1 cellular context compared by ENCODE assay signal in the genomic region with DNA sequence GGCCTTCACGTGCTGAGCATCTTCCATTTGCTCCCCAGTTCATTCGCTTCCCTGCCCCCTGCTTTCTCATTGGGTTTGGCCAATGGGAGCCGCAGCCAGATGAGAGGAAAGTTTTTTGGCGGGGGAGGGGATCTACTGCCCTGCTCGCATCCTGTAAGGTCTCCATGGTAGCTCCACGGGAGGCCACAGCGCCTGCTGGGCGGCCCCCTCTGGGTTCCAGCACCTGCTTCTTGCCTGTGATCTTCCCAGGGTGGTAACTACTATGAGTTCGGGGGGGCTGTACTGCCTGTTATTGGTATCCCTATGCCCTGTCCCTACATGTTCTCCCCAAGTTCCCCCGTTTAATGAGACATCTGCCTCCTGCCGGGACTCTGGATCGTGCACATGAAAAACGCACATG.
TF ChIP-seq lines count a peak whose summit lies in the region.

No MANE protein-coding gene starts in this region.

TF ChIP-seq in GM23338, 12 proteins besides CTCF, POLR2A, EP300 and RAD21 (continued from another document):
- TF ChIP-seq JUNB (IDR thresholded peaks at IDR 0.05; ENCODE audit: unreplicated experiment): no peak
- TF ChIP-seq ZNF331 (CRISPR knock-in tag; IDR thresholded peaks at IDR 0.05; ENCODE audit: low read depth): no peak
